In the genomic region with DNA sequence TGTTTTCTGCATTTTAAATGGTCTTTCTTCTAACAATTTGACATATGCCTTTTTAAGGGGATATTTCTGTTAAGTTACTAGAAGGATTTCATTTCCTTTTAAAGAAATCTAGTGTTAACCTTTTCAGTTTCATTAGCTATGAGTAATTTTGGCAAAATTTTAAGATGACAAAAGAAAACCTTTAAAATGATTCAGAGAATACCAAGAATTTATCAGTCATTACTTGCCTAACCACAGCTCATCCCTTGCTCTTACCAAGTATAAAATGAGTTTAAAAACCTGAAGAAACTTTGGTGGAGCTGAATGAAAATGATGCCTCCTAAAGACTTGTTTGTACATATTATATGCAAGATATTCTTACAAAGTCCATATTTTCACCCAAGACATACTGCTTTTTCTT, we compare ENCODE assay signal across 9 cellular contexts.
A peak's percentile ranks its signal among the peaks of the same experiment; 100 is the strongest.
DNase-seq lines count a peak whose midpoint lies in the region; ATAC-seq lines count a peak whose summit lies in the region.
"Had no signal": no experiment of that assay in that cellular context is flagged by ENCODE, and none has a peak within 500 bp of the region (broad histone marks: within the 10 kb centered on the region; RNA-seq: fewer than 3 reads in every experiment).

No MANE protein-coding gene starts in this region.

- H3K9ac ChIP-seq in adipocyte (ENCODE audit: low read length): peak overlapping the region; percentile 52
- H3K9ac ChIP-seq in Karpas-422 (ENCODE audit: low read length): no peak overlapping the region

- no peak overlapping the region for H3K4me2 ChIP-seq in Karpas-422 (ENCODE audit: low read depth, low read length, poor library complexity, severe bottlenecking)

- DNase-seq in A172 (ENCODE audit: low spot score): peak; percentile 91
- DNase-seq in adipocyte (ENCODE audit: low read depth): peak; percentile 64
- no peak for DNase-seq in Karpas-422
- DNase-seq in DMS79 treated with DMSO at 0.1 percent for 48 hours (lab: John Stamatoyannopoulos, UW): no peak
- DNase-seq in medulla oblongata (ENCODE audit: extremely low spot score): no peak
- no peak for DNase-seq in SKM-1 (lab: John Stamatoyannopoulos, UW; ENCODE audit: unreplicated experiment)
- DNase-seq: activated CD4-positive, CD25-positive, alpha-beta regulatory T cell had no signal

- H3K4me1 ChIP-seq in adipocyte (ENCODE audit: control insufficient read depth, insufficient read depth, low read length) (peaks cover 38% of the 10 kb centered on the region), Karpas-422 (ENCODE audit: low read length) (peaks cover 12% of the 10 kb centered on the region)

- no peaks in the 10 kb centered on the region for H4K20me1 ChIP-seq in Karpas-422 (ENCODE audit: insufficient read depth, low read depth, low read length)

- ATAC-seq in GM18909 (IDR thresholded peaks at IDR 0.05; ENCODE audit: poor library complexity, unreplicated experiment): peak; percentile 57
- peak; percentile 44 for ATAC-seq in HG03097 (IDR thresholded peaks at IDR 0.05; ENCODE audit: low FRiP score, unreplicated experiment)

- no peaks in the 10 kb centered on the region for H3K9me3 ChIP-seq in adipocyte (ENCODE audit: control insufficient read depth, low read length)
- no peaks in the 10 kb centered on the region for H3K9me3 ChIP-seq in Karpas-422 (ENCODE audit: low read length)

- H3K9me2 ChIP-seq in Karpas-422 (replicated peaks; ENCODE audit: insufficient read depth, low read length): no peaks in the 10 kb centered on the region

- peaks cover 87% of the 10 kb centered on the region for H3K79me2 ChIP-seq in Karpas-422 (ENCODE audit: low read length)

- no peak overlapping the region for H2AFZ ChIP-seq in Karpas-422 (ENCODE audit: low read length)

- H3K4me3 ChIP-seq in adipocyte (ENCODE audit: low read length) (peak overlapping the region; percentile 52), Karpas-422 (ENCODE audit: low read length) (no peak overlapping the region)

- no peak overlapping the region for H3K27ac ChIP-seq in Karpas-422 (ENCODE audit: low read length)

- H3K27me3 ChIP-seq in adipocyte (replicated peaks; ENCODE audit: control insufficient read depth, insufficient read depth, low read length) (no peaks in the 10 kb centered on the region), Karpas-422 (ENCODE audit: low read length) (no peaks in the 10 kb centered on the region)

- H3K36me3 ChIP-seq in adipocyte (ENCODE audit: control insufficient read depth, insufficient read depth, low read length, severe bottlenecking): no peaks in the 10 kb centered on the region
- H3K36me3 ChIP-seq in Karpas-422 (ENCODE audit: insufficient read depth, low read length): no peaks in the 10 kb centered on the region

Comparison
In these comparisons a context has a peak if more than half of its experiments do, and no peak if none do; other contexts are left out.
1. DNase-seq: peak in A172 (single experiment) and adipocyte (single experiment); none in Karpas-422 (single experiment), DMS79 treated with DMSO at 0.1 percent for 48 hours (single experiment), medulla oblongata (single experiment) and SKM-1 (single experiment).